Comparison of ENCODE assay signal across 6 cellular contexts in the genomic region with DNA sequence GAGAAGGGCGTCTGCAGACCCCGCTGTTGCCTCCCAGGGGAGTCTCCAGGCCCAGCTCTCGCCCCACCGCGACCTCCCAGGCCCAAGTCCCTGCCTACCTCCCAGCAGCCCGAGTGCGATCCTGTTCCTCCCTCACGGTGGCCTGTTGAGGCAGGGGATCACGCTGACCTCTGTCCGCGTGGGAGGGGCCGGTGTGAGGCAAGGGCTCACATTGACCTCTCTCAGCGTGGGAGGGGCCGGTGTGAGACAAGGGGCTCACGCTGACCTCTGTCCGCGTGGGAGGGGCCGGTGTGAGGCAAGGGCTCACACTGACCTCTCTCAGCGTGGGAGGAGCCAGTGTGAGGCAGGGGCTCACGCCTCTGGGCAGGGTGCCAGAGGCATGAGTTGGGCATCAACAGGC. TPM values are rescaled to one million over a fixed set of nuclear protein-coding genes. Genes with fewer than 3 reads are reported as not detected.
"Had no signal": no experiment of that assay in that cellular context is flagged by ENCODE, and none has a peak within 500 bp of the region (broad histone marks: within the 10 kb centered on the region; RNA-seq: fewer than 3 reads in every experiment).

No MANE protein-coding gene starts in this region.

RNA-seq across cellular contexts. Expression of a gene that starts 40.6 kb away (rescaled TPM):
- total RNA-seq: LHCN-M2, MCF 10A, OCI-LY7, PC-3, SK-MEL-5 had no signal
- polyA plus RNA-seq: SK-N-SH had no signal
